Comparison of ENCODE assay signal across 1 cellular context in the genomic region with DNA sequence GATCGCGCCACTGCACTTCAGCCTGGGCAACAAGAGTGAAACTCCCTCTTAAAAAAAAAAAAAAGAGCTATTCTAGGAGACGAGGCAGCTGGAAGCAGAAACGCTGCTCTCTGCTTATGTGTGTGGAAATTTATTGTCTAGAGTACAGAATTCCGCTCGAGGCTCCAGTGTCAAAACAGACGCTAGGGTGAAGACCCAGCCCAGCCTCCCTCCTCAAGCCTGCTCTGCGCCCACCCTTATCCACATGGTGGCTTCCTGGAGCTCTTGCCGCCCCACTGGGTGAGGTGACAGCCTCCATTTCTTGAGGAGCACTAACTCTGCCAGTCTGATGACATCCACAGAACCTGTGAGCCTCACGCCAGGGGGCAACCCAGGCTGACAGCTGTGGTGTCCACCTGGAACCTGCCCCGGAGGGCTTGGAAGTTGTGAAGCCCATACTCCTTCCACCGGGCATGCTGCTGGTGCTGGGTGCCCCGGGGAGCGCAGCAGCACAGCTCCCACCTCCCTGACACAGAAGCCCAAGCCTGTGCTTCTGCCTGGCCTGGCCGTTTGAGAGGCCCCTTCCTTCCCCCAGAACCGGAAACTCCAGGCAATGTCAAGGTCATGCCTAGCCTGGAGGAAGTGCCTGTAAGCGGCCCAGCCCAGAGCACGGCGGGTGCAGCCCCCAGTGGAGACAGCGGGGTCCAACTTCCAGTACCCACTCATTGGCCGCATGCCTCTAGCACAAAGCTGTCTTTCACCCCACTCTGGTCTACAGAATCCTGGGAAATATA.
TF ChIP-seq lines count a peak whose summit lies in the region.

No MANE protein-coding gene starts in this region.

TF ChIP-seq in HepG2, 621 proteins besides CTCF, POLR2A, EP300 and RAD21 (continued from another document and continues in another):
- TF ChIP-seq, protein P1, sequence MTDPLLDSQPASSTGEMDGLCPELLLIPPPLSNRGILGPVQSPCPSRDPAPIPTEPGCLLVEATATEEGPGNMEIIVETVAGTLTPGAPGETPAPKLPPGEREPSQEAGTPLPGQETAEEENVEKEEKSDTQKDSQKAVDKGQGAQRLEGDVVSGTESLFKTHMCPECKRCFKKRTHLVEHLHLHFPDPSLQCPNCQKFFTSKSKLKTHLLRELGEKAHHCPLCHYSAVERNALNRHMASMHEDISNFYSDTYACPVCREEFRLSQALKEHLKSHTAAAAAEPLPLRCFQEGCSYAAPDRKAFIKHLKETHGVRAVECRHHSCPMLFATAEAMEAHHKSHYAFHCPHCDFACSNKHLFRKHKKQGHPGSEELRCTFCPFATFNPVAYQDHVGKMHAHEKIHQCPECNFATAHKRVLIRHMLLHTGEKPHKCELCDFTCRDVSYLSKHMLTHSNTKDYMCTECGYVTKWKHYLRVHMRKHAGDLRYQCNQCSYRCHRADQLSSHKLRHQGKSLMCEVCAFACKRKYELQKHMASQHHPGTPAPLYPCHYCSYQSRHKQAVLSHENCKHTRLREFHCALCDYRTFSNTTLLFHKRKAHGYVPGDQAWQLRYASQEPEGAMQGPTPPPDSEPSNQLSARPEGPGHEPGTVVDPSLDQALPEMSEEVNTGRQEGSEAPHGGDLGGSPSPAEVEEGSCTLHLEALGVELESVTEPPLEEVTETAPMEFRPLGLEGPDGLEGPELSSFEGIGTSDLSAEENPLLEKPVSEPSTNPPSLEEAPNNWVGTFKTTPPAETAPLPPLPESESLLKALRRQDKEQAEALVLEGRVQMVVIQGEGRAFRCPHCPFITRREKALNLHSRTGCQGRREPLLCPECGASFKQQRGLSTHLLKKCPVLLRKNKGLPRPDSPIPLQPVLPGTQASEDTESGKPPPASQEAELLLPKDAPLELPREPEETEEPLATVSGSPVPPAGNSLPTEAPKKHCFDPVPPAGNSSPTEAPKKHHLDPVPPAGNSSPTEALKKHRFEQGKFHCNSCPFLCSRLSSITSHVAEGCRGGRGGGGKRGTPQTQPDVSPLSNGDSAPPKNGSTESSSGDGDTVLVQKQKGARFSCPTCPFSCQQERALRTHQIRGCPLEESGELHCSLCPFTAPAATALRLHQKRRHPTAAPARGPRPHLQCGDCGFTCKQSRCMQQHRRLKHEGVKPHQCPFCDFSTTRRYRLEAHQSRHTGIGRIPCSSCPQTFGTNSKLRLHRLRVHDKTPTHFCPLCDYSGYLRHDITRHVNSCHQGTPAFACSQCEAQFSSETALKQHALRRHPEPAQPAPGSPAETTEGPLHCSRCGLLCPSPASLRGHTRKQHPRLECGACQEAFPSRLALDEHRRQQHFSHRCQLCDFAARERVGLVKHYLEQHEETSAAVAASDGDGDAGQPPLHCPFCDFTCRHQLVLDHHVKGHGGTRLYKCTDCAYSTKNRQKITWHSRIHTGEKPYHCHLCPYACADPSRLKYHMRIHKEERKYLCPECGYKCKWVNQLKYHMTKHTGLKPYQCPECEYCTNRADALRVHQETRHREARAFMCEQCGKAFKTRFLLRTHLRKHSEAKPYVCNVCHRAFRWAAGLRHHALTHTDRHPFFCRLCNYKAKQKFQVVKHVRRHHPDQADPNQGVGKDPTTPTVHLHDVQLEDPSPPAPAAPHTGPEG (CRISPR knock-in tag; IDR thresholded peaks at IDR 0.05), result no peak
- TF ChIP-seq NFE2 (CRISPR knock-in tag; IDR thresholded peaks at IDR 0.05) (no peak), GTF2F1 (IDR thresholded peaks at IDR 0.05; ENCODE audit: low read length) (no peak), SIN3A (IDR thresholded peaks at IDR 0.05; ENCODE audit: borderline replicate concordance, low read depth, low read length) (no peak), SMC3 (IDR thresholded peaks at IDR 0.05; ENCODE audit: low read length) (no peak), ZNF678 (CRISPR knock-in tag; IDR thresholded peaks at IDR 0.05) (no peak), ZMYM4 (CRISPR knock-in tag; IDR thresholded peaks at IDR 0.05) (no peak), FLYWCH1 (CRISPR knock-in tag; IDR thresholded peaks at IDR 0.05) (no peak), U2AF2 (IDR thresholded peaks at IDR 0.05; ENCODE audit: low read depth, low read length) (no peak), NR3C1 (CRISPR knock-in tag; IDR thresholded peaks at IDR 0.05) (no peak), HMG20A (CRISPR knock-in tag; IDR thresholded peaks at IDR 0.05; ENCODE audit: borderline replicate concordance) (0 out of 2 replicates have a peak, but pooled peaks have one; percentile 10), PLRG1 (conservative IDR thresholded peaks at IDR 0.05) (no peak), SP140L (CRISPR knock-in tag; IDR thresholded peaks at IDR 0.05; ENCODE audit: borderline replicate concordance) (no peak), ZNF354B (CRISPR knock-in tag; IDR thresholded peaks at IDR 0.05) (no peak), HNF4A (CRISPR knock-in tag; IDR thresholded peaks at IDR 0.05) (peak; percentile 54), ZNF660 (CRISPR knock-in tag; IDR thresholded peaks at IDR 0.05; ENCODE audit: borderline replicate concordance, low read depth) (no peak), ELF4 (CRISPR knock-in tag; IDR thresholded peaks at IDR 0.05; ENCODE audit: borderline replicate concordance) (no peak), SRY (CRISPR knock-in tag; IDR thresholded peaks at IDR 0.05) (no peak), ZNF329 (CRISPR knock-in tag; IDR thresholded peaks at IDR 0.05; ENCODE audit: low read depth) (no peak), THYN1 (CRISPR knock-in tag; IDR thresholded peaks at IDR 0.05; ENCODE audit: borderline replicate concordance, low read depth) (no peak), ZNF549 (CRISPR knock-in tag; IDR thresholded peaks at IDR 0.05) (no peak), ZNF136 (CRISPR knock-in tag; IDR thresholded peaks at IDR 0.05; ENCODE audit: low read depth) (no peak), KLF15 (CRISPR knock-in tag; IDR thresholded peaks at IDR 0.05; ENCODE audit: borderline replicate concordance) (no peak), FOXJ3 (CRISPR knock-in tag; IDR thresholded peaks at IDR 0.05; ENCODE audit: borderline replicate concordance) (no peak), ZZZ3 (CRISPR knock-in tag; IDR thresholded peaks at IDR 0.05; ENCODE audit: borderline replicate concordance) (no peak), ARID2 (CRISPR knock-in tag; IDR thresholded peaks at IDR 0.05; ENCODE audit: borderline replicate concordance) (no peak), ZNF724P (CRISPR knock-in tag; IDR thresholded peaks at IDR 0.05; ENCODE audit: borderline replicate concordance) (no peak), SRSF9 (IDR thresholded peaks at IDR 0.05; ENCODE audit: borderline replicate concordance, insufficient read depth, low read depth, low read length, poor library complexity, severe bottlenecking) (no peak), HOXA9 (CRISPR knock-in tag; IDR thresholded peaks at IDR 0.05; ENCODE audit: borderline replicate concordance) (no peak), PHF8 (CRISPR knock-in tag; IDR thresholded peaks at IDR 0.05) (no peak; the same call in 1 of the 2 replicates), ZNF367 (CRISPR knock-in tag; IDR thresholded peaks at IDR 0.05; ENCODE audit: borderline replicate concordance) (no peak), ZNF3 (CRISPR knock-in tag; IDR thresholded peaks at IDR 0.05) (no peak), TBP (CRISPR knock-in tag; IDR thresholded peaks at IDR 0.05) (no peak), ZNF564 (CRISPR knock-in tag; IDR thresholded peaks at IDR 0.05) (peak; percentile 64; the same call in 1 of the 2 replicates)
- TF ChIP-seq, protein P2, sequence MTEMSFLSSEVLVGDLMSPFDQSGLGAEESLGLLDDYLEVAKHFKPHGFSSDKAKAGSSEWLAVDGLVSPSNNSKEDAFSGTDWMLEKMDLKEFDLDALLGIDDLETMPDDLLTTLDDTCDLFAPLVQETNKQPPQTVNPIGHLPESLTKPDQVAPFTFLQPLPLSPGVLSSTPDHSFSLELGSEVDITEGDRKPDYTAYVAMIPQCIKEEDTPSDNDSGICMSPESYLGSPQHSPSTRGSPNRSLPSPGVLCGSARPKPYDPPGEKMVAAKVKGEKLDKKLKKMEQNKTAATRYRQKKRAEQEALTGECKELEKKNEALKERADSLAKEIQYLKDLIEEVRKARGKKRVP (CRISPR knock-in tag; IDR thresholded peaks at IDR 0.05), result no peak
- TF ChIP-seq, protein P3, sequence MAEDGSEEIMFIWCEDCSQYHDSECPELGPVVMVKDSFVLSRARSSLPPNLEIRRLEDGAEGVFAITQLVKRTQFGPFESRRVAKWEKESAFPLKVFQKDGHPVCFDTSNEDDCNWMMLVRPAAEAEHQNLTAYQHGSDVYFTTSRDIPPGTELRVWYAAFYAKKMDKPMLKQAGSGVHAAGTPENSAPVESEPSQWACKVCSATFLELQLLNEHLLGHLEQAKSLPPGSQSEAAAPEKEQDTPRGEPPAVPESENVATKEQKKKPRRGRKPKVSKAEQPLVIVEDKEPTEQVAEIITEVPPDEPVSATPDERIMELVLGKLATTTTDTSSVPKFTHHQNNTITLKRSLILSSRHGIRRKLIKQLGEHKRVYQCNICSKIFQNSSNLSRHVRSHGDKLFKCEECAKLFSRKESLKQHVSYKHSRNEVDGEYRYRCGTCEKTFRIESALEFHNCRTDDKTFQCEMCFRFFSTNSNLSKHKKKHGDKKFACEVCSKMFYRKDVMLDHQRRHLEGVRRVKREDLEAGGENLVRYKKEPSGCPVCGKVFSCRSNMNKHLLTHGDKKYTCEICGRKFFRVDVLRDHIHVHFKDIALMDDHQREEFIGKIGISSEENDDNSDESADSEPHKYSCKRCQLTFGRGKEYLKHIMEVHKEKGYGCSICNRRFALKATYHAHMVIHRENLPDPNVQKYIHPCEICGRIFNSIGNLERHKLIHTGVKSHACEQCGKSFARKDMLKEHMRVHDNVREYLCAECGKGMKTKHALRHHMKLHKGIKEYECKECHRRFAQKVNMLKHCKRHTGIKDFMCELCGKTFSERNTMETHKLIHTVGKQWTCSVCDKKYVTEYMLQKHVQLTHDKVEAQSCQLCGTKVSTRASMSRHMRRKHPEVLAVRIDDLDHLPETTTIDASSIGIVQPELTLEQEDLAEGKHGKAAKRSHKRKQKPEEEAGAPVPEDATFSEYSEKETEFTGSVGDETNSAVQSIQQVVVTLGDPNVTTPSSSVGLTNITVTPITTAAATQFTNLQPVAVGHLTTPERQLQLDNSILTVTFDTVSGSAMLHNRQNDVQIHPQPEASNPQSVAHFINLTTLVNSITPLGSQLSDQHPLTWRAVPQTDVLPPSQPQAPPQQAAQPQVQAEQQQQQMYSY (CRISPR knock-in tag; IDR thresholded peaks at IDR 0.05), result no peak
- TF ChIP-seq, protein P4, sequence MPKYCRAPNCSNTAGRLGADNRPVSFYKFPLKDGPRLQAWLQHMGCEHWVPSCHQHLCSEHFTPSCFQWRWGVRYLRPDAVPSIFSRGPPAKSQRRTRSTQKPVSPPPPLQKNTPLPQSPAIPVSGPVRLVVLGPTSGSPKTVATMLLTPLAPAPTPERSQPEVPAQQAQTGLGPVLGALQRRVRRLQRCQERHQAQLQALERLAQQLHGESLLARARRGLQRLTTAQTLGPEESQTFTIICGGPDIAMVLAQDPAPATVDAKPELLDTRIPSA (CRISPR knock-in tag; IDR thresholded peaks at IDR 0.05; ENCODE audit: borderline replicate concordance), result no peak
- TF ChIP-seq, protein P5, sequence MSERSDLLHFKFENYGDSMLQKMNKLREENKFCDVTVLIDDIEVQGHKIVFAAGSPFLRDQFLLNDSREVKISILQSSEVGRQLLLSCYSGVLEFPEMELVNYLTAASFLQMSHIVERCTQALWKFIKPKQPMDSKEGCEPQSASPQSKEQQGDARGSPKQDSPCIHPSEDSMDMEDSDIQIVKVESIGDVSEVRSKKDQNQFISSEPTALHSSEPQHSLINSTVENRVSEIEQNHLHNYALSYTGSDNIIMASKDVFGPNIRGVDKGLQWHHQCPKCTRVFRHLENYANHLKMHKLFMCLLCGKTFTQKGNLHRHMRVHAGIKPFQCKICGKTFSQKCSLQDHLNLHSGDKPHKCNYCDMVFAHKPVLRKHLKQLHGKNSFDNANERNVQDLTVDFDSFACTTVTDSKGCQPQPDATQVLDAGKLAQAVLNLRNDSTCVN (CRISPR knock-in tag; IDR thresholded peaks at IDR 0.05; ENCODE audit: borderline replicate concordance), result no peak
- TF ChIP-seq, protein P6, sequence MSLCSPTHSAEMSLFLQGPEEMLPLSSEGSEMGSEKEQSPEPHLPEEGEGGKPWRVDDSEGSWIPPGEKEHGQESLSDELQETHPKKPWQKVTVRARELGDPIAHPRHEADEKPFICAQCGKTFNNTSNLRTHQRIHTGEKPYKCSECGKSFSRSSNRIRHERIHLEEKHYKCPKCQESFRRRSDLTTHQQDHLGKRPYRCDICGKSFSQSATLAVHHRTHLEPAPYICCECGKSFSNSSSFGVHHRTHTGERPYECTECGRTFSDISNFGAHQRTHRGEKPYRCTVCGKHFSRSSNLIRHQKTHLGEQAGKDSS (CRISPR knock-in tag; IDR thresholded peaks at IDR 0.05; ENCODE audit: borderline replicate concordance, low read depth), result no peak
- TF ChIP-seq, protein P7, sequence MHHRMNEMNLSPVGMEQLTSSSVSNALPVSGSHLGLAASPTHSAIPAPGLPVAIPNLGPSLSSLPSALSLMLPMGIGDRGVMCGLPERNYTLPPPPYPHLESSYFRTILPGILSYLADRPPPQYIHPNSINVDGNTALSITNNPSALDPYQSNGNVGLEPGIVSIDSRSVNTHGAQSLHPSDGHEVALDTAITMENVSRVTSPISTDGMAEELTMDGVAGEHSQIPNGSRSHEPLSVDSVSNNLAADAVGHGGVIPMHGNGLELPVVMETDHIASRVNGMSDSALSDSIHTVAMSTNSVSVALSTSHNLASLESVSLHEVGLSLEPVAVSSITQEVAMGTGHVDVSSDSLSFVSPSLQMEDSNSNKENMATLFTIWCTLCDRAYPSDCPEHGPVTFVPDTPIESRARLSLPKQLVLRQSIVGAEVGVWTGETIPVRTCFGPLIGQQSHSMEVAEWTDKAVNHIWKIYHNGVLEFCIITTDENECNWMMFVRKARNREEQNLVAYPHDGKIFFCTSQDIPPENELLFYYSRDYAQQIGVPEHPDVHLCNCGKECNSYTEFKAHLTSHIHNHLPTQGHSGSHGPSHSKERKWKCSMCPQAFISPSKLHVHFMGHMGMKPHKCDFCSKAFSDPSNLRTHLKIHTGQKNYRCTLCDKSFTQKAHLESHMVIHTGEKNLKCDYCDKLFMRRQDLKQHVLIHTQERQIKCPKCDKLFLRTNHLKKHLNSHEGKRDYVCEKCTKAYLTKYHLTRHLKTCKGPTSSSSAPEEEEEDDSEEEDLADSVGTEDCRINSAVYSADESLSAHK (CRISPR knock-in tag; IDR thresholded peaks at IDR 0.05; ENCODE audit: borderline replicate concordance), result no peak
- TF ChIP-seq, protein P8, sequence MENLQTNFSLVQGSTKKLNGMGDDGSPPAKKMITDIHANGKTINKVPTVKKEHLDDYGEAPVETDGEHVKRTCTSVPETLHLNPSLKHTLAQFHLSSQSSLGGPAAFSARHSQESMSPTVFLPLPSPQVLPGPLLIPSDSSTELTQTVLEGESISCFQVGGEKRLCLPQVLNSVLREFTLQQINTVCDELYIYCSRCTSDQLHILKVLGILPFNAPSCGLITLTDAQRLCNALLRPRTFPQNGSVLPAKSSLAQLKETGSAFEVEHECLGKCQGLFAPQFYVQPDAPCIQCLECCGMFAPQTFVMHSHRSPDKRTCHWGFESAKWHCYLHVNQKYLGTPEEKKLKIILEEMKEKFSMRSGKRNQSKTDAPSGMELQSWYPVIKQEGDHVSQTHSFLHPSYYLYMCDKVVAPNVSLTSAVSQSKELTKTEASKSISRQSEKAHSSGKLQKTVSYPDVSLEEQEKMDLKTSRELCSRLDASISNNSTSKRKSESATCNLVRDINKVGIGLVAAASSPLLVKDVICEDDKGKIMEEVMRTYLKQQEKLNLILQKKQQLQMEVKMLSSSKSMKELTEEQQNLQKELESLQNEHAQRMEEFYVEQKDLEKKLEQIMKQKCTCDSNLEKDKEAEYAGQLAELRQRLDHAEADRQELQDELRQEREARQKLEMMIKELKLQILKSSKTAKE (CRISPR knock-in tag; IDR thresholded peaks at IDR 0.05; ENCODE audit: borderline replicate concordance), result 0 out of 2 replicates have a peak, but pooled peaks have one; percentile 29
